In genomic region chr1:25747046-25747705, GRCh38 we compare ENCODE assay signal across 1 cellular context.
TF ChIP-seq lines count a peak whose summit lies in the region.

No MANE protein-coding gene starts in this region.

TF ChIP-seq in IMR-90, 13 proteins besides CTCF, POLR2A, EP300 and RAD21:
- TF ChIP-seq ELK1 (IDR thresholded peaks at IDR 0.05; ENCODE audit: borderline replicate concordance, low read depth, low read length) (no peak), CEBPB (IDR thresholded peaks at IDR 0.05; ENCODE audit: low read depth, low read length) (no peak), NFE2L2 (IDR thresholded peaks at IDR 0.05; ENCODE audit: low read depth, low read length) (no peak), SMC3 (IDR thresholded peaks at IDR 0.05; ENCODE audit: low read depth, low read length) (no peak), MXI1 (IDR thresholded peaks at IDR 0.05; ENCODE audit: borderline replicate concordance, low read depth, low read length) (no peak), RCOR1 (IDR thresholded peaks at IDR 0.05; ENCODE audit: insufficient replicate concordance, low read length) (no peak), MAFK (IDR thresholded peaks at IDR 0.05; ENCODE audit: low read depth, low read length) (no peak), BHLHE40 (IDR thresholded peaks at IDR 0.05; ENCODE audit: low read depth, low read length) (no peak), CHD1 (IDR thresholded peaks at IDR 0.05; ENCODE audit: low read depth, low read length) (no peak), RFX5 (IDR thresholded peaks at IDR 0.05; ENCODE audit: low read depth, low read length) (no peak), FOS (IDR thresholded peaks at IDR 0.05; ENCODE audit: low read depth, low read length) (no peak), MAZ (IDR thresholded peaks at IDR 0.05; ENCODE audit: borderline replicate concordance, low read depth, low read length) (no peak)
- TF ChIP-seq, protein P1, sequence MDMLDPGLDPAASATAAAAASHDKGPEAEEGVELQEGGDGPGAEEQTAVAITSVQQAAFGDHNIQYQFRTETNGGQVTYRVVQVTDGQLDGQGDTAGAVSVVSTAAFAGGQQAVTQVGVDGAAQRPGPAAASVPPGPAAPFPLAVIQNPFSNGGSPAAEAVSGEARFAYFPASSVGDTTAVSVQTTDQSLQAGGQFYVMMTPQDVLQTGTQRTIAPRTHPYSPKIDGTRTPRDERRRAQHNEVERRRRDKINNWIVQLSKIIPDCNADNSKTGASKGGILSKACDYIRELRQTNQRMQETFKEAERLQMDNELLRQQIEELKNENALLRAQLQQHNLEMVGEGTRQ (IDR thresholded peaks at IDR 0.05; ENCODE audit: low read depth, low read length): no peak
